In genomic region chr14:72925171-72925759, GRCh38 we compare ENCODE assay signal across 9 cellular contexts. TPM values are rescaled to one million over a fixed set of nuclear protein-coding genes. Genes with fewer than 3 reads are reported as not detected.
A peak's percentile ranks its signal among the peaks of the same experiment; 100 is the strongest.
DNase-seq lines count a peak whose midpoint lies in the region; ATAC-seq and TF ChIP-seq lines count a peak whose summit lies in the region.
"Had no signal": no experiment of that assay in that cellular context is flagged by ENCODE, and none has a peak within 500 bp of the region (broad histone marks: within the 10 kb centered on the region; RNA-seq: fewer than 3 reads in every experiment).

No MANE protein-coding gene starts in this region.

- H3K9me3 ChIP-seq in PC-3 (ENCODE audit: low read length) (no peaks in the 10 kb centered on the region), endodermal cell (ENCODE audit: control insufficient read depth, low read length) (no peaks in the 10 kb centered on the region)

- H3K27me3 Mint-ChIP-seq in Calu3 (ENCODE audit: unreplicated experiment) (peaks cover 4% of the 10 kb centered on the region), endodermal cell (ENCODE audit: insufficient read depth) (peaks cover 22% of the 10 kb centered on the region)

- H3K36me3 ChIP-seq in PC-3 (ENCODE audit: low read depth, low read length) (no peaks in the 10 kb centered on the region), endodermal cell (ENCODE audit: control insufficient read depth, insufficient read depth, low read length) (peaks cover 4% of the 10 kb centered on the region)

- peak overlapping the region; percentile 84 for H3K4me3 Mint-ChIP-seq in Calu3 (ENCODE audit: low read depth, unreplicated experiment)
- H3K4me3 Mint-ChIP-seq in endodermal cell = peak overlapping the region; percentile 79

- no peaks in the 10 kb centered on the region for H3K9me2 ChIP-seq in PC-3 (replicated peaks; ENCODE audit: low read length)

- H4K20me1 ChIP-seq in PC-3 (ENCODE audit: low read length) = no peaks in the 10 kb centered on the region

- H3K36me3 Mint-ChIP-seq in Calu3 (ENCODE audit: insufficient read depth, unreplicated experiment) (peaks cover 19% of the 10 kb centered on the region), endodermal cell (ENCODE audit: low read depth) (peaks cover 8% of the 10 kb centered on the region)

- POLR2A ChIA-PET in PC-3 (lab: Charles Lee; ENCODE audit: unreplicated experiment) = no interaction called here

- H3K9ac ChIP-seq in PC-3 (ENCODE audit: low read length) (peak overlapping the region; percentile 30; the same call in 1 of the 2 replicates), endodermal cell (ENCODE audit: extremely low read depth, low read length, poor library complexity, severe bottlenecking) (no peak overlapping the region)

- peaks cover 30% of the 10 kb centered on the region for H3K79me2 ChIP-seq in PC-3 (ENCODE audit: low read length)

- no peaks in the 10 kb centered on the region for H3F3A ChIP-seq in PC-3 (ENCODE audit: low read length, unreplicated experiment)

- H3K4me3 ChIP-seq in PC-3 (ENCODE audit: low read length) (peak overlapping the region; percentile 77; the same call in 1 of the 2 replicates), endodermal cell (ENCODE audit: low read length) (peak overlapping the region; percentile 93)

- CTCF ChIA-PET in Calu3 (lab: Charles Lee) (no interaction called here), PC-3 (lab: Charles Lee) (interaction anchor here (0.7 kb wide), 1 partner anchor 164 kb away, joined by 3 read pairs; no protein-coding TSS in a partner anchor)

- BruUV-seq in Calu3 (replicated peaks; lab: Mats Ljungman, UMichigan) = no TSS peak
- no TSS peak for BruUV-seq in PC-3 (replicated peaks; lab: Mats Ljungman, UMichigan)

- H3K4me1 Mint-ChIP-seq in Calu3 (ENCODE audit: low read depth, unreplicated experiment) = peaks cover 16% of the 10 kb centered on the region
- peaks cover 2% of the 10 kb centered on the region for H3K4me1 Mint-ChIP-seq in endodermal cell

- H3K9me3 Mint-ChIP-seq in Calu3 (ENCODE audit: low read depth, unreplicated experiment) (no peaks in the 10 kb centered on the region), endodermal cell (no peaks in the 10 kb centered on the region)

- H3K4me2 ChIP-seq in PC-3 (ENCODE audit: low read length) = peak overlapping the region; percentile 95

- no peak for TF ChIP-seq CTCF in Calu3 (IDR thresholded peaks at IDR 0.05; ENCODE audit: unreplicated experiment)
- no peak for TF ChIP-seq CTCF in PC-3 (conservative IDR thresholded peaks at IDR 0.05; ENCODE audit: low read depth, low read length)
- no peak for TF ChIP-seq CTCF in endodermal cell (conservative IDR thresholded peaks at IDR 0.05)

- no peak for ATAC-seq in PC-3

- peaks cover 12% of the 10 kb centered on the region for H3K4me1 ChIP-seq in PC-3 (ENCODE audit: insufficient read depth, low read length)
- no peaks in the 10 kb centered on the region for H3K4me1 ChIP-seq in endodermal cell (ENCODE audit: control insufficient read depth, insufficient read depth, low read length)

- peak overlapping the region; percentile 38 for H3K27ac Mint-ChIP-seq in Calu3 (ENCODE audit: unreplicated experiment)
- H3K27ac Mint-ChIP-seq in endodermal cell = no peak overlapping the region

- H3K27ac ChIP-seq in PC-3 (ENCODE audit: low read length) = no peak overlapping the region
- no peak overlapping the region for H3K27ac ChIP-seq in endodermal cell (ENCODE audit: low read depth, low read length)
- H3K27ac ChIP-seq in caudate nucleus (ENCODE audit: low read depth, low read length) = no peak overlapping the region

- no peaks in the 10 kb centered on the region for H3K27me3 ChIP-seq in PC-3 (ENCODE audit: low read length)
- H3K27me3 ChIP-seq in endodermal cell (ENCODE audit: control insufficient read depth, insufficient read depth, low read length, poor library complexity, severe bottlenecking) = no peaks in the 10 kb centered on the region

- WGBS in endodermal cell (ENCODE audit: insufficient coverage in 1 of 2, insufficient read length in 1 of 2), 2 experiments = 91 to 97% methylated on average over 21 to 22 of the region's 22 CpGs

- peak overlapping the region; percentile 94 for H2AFZ ChIP-seq in PC-3 (ENCODE audit: low read length)

- intact Hi-C loops in Calu3 (cut with micrococcal nuclease; ENCODE audit: unreplicated experiment) (no loop called here), PC-3 (cut with micrococcal nuclease) (loop anchor here (5.0 kb wide), 1 partner anchor 642 kb away; the partner anchor contains the start of gene ACOT2)

- DNase-seq in Calu3 (no peak), PC-3 (no peak), endodermal cell (peak; percentile 47), pons (ENCODE audit: low spot score) (peak; percentile 24), caudate nucleus (lab: John Stamatoyannopoulos, UW) (no peak), NCI-H2196 treated with DMSO at 0.1 percent for 48 hours (lab: John Stamatoyannopoulos, UW; ENCODE audit: unreplicated experiment) (no peak), SIG-M5 (lab: John Stamatoyannopoulos, UW) (no peak), NCI-H748 (lab: John Stamatoyannopoulos, UW; ENCODE audit: unreplicated experiment) (no peak)

RNA-seq across cellular contexts. Expression of gene DCAF4, which starts 1.0 kb away (rescaled TPM):
- total RNA-seq in Calu3 (2022) = 20.8 and 21.6 TPM in 2 replicates
- 55.8 and 56.8 TPM in 2 replicates for total RNA-seq in PC-3 (2014; rRNA removed)
- total RNA-seq in endodermal cell = 10 to 100 TPM; 16.4 to 17.7 TPM
- polyA plus RNA-seq in endodermal cell (2013, experiment 1 of 2) = 9.4 TPM
- 8.2 TPM for polyA plus RNA-seq in endodermal cell (2013, experiment 2 of 2)

RNA-seq across cellular contexts. Expression of gene DPF3, which starts 31.4 kb away (rescaled TPM):
- 6.9 and 9.6 TPM in 2 replicates for total RNA-seq in Calu3 (2022)
- total RNA-seq in PC-3 (2014; rRNA removed) = 16.6 and 30.5 TPM in 2 replicates
- total RNA-seq in endodermal cell = not detected
- 3.5 TPM for polyA plus RNA-seq in endodermal cell (2013, experiment 1 of 2)
- 3.9 TPM for polyA plus RNA-seq in endodermal cell (2013, experiment 2 of 2)
- total RNA-seq: NCI-H460 had no signal

Comparison
In these comparisons a context has a peak if more than half of its experiments do, and no peak if none do; other contexts are left out.
1. DNase-seq: peak in endodermal cell (single experiment) and pons (single experiment); none in Calu3 (single experiment), PC-3 (single experiment), caudate nucleus (0 of 61), NCI-H2196 treated with DMSO at 0.1 percent for 48 hours (single experiment), SIG-M5 (single experiment) and NCI-H748 (single experiment).